ENCODE assay signal across 13 cellular contexts in the genomic region with DNA sequence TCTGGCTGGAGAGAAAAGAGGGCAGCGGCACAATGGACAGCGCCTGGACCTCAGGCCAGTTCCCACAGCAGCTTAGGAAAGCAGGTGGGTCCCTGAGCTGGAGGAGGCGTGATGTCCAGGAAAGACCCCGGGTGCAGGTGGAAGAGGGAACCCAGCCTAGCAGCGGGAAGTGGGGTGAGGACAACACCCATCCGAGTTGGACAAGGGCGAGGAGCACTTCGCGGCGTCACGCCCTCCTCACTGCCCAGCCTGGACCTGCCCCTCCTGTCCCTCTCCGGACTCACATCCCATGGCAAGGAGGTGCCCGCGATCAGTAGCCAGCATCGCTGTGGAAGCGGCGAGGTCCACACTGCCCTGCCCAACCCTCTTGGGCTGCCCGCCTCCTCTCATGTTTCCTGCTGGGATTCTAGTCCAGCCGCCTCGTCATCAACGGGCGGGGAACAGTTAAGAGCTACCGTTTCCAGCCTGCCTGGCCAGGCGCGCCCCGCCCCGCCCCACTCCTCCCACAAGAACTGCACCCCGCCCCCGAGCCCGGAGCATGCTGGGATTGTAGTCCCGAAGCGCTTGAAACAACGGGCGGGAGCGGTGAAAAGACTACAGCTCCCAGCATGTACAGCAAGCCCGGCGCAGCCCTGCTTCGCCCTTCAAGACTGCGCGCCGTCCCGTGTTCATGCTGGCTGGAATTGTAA.
DNase-seq lines count a peak whose midpoint lies in the region; TF ChIP-seq lines count a peak whose summit lies in the region.
"Had no signal": no experiment of that assay in that cellular context is flagged by ENCODE, and none has a peak within 500 bp of the region (broad histone marks: within the 10 kb centered on the region; RNA-seq: fewer than 3 reads in every experiment).

No MANE protein-coding gene starts in this region.

- DNase-seq in DMS 273 (lab: John Stamatoyannopoulos, UW; ENCODE audit: unreplicated experiment) (peak; percentile 66), NCI-H1105 (lab: John Stamatoyannopoulos, UW) (peak; percentile 84), T1000 (lab: John Stamatoyannopoulos, UW) (peak; percentile 49), mucosa of gallbladder (ENCODE audit: low spot score) (peak; percentile 42), Caco-2 (no peak), immature natural killer cell (no peak)
- no peak for DNase-seq in NK-92 treated with Interleukin-12 subunit alpha and Interleukin-12 subunit beta, amount 100 ng/mL, for 24 hours (lab: John Stamatoyannopoulos, UW)
- DNase-seq in activated CD8-positive, alpha-beta memory T cell treated with anti-CD3 and anti-CD28 coated beads, Interleukin-2, amount 50 U/mL, for 48 hours: no peak
- DNase-seq: activated CD4-positive, alpha-beta T cell treated with anti-CD3 and anti-CD28 coated beads for 1 hour; activated effector memory CD4-positive, alpha-beta T cell treated with anti-CD3 and anti-CD28 coated beads, Interleukin-2, amount 50 U/mL, for 16 hours; NCI-H2107 had no signal

- H3K27ac Mint-ChIP-seq in Caco-2 (ENCODE audit: unreplicated experiment) (no peak overlapping the region), immature natural killer cell (no peak overlapping the region)
- H3K27ac Mint-ChIP-seq: T-helper 2 cell treated with Interferon-gamma antibody and Interleukin-4, amounts not matched to agents 5 μg/mL and 100 μg/mL, for 36 hours had no signal

- H3K9me3 ChIP-seq in Caco-2: no peaks in the 10 kb centered on the region; the same call in 1 of the 2 replicates

- H3K9me3 Mint-ChIP-seq in Caco-2 (ENCODE audit: unreplicated experiment) (peaks cover 21% of the 10 kb centered on the region), immature natural killer cell (peaks cover 16 to 49% (median 42%) of the 10 kb centered on the region in 6 donors)

- TF ChIP-seq CTCF in Caco-2 (IDR thresholded peaks at IDR 0.05; ENCODE audit: insufficient read depth in 1 of 2, low read depth in 1 of 2, low read length in 1 of 2, severe bottlenecking in 1 of 2, unreplicated experiment in 1 of 2): no peak

- H3K27me3 Mint-ChIP-seq in Caco-2 (ENCODE audit: insufficient read depth, unreplicated experiment) (no peaks in the 10 kb centered on the region), immature natural killer cell (ENCODE audit: low read depth in 3 of 3) (no peaks in the 10 kb centered on the region)

- CTCF ChIA-PET in Caco-2 (lab: Charles Lee): no interaction called here

- POLR2A ChIA-PET in Caco-2 (lab: Charles Lee): no interaction called here

- H3K4me1 Mint-ChIP-seq in Caco-2 (ENCODE audit: low read depth, unreplicated experiment) (no peaks in the 10 kb centered on the region), immature natural killer cell (no peaks in the 10 kb centered on the region)

- no peaks in the 10 kb centered on the region for H3K4me1 ChIP-seq in Caco-2
- H3K4me1 ChIP-seq: suprapubic skin had no signal

- H3K36me3 Mint-ChIP-seq in Caco-2 (ENCODE audit: insufficient read depth, unreplicated experiment) (no peaks in the 10 kb centered on the region), immature natural killer cell (peaks cover 0 to 5% (median 5%) of the 10 kb centered on the region in 3 donors)

- intact Hi-C loops in Caco-2 (cut with micrococcal nuclease; ENCODE audit: unreplicated experiment): no loop called here

- H3K27me3 ChIP-seq in Caco-2 (replicated peaks; ENCODE audit: control insufficient read depth, insufficient read depth, low read length): no peaks in the 10 kb centered on the region
- H3K27me3 ChIP-seq: suprapubic skin had no signal

- no TSS peak for BruUV-seq in Caco-2 (replicated peaks; lab: Mats Ljungman, UMichigan)

- no peaks in the 10 kb centered on the region for H3K36me3 ChIP-seq in Caco-2 (ENCODE audit: control insufficient read depth, insufficient read depth, low read length)
- H3K36me3 ChIP-seq: suprapubic skin had no signal

- H3K4me3 ChIP-seq in Caco-2 (ENCODE audit: low read depth, low read length): no peak overlapping the region
- H3K4me3 ChIP-seq: suprapubic skin had no signal

- H3K4me3 Mint-ChIP-seq in Caco-2 (ENCODE audit: unreplicated experiment) (no peak overlapping the region), immature natural killer cell (no peak overlapping the region)
- H3K4me3 Mint-ChIP-seq: T-helper 2 cell treated with Interferon-gamma antibody and Interleukin-4, amounts not matched to agents 5 μg/mL and 100 μg/mL, for 36 hours had no signal

Comparison
In these comparisons a context has a peak if more than half of its experiments do, and no peak if none do; other contexts are left out.
1. DNase-seq: peak in DMS 273 (single experiment), NCI-H1105 (single experiment), T1000 (single experiment) and mucosa of gallbladder (single experiment); none in Caco-2 (0 of 2), NK-92 treated with Interleukin-12 subunit alpha and Interleukin-12 subunit beta, amount 100 ng/mL, for 24 hours (single experiment), immature natural killer cell (0 of 3) and activated CD8-positive, alpha-beta memory T cell treated with anti-CD3 and anti-CD28 coated beads, Interleukin-2, amount 50 U/mL, for 48 hours (single experiment).